In genomic region chr4:3661989-3662388, GRCh38 we compare ENCODE assay signal across 21 cellular contexts.
"Had no signal": no experiment of that assay in that cellular context is flagged by ENCODE, and none has a peak within 500 bp of the region (broad histone marks: within the 10 kb centered on the region; RNA-seq: fewer than 3 reads in every experiment).

No MANE protein-coding gene starts in this region.

- DNase-seq: activated B cell treated with CpG ODN at 0.5 μM for 24 hours; activated CD4-positive, alpha-beta T cell treated with anti-CD3 and anti-CD28 coated beads for 1 hour; activated CD4-positive, alpha-beta T cell treated with anti-CD3 and anti-CD28 coated beads, Interleukin-2, amount 10 ng/mL, durations not matched to agents 24 days and 14 days; activated CD4-positive, alpha-beta T cell treated with anti-CD3 and anti-CD28 coated beads, Interleukin-2, amount 50 U/mL, for 48 hours; activated CD8-positive, alpha-beta memory T cell treated with anti-CD3 and anti-CD28 coated beads, Interleukin-2, amount 10 ng/mL, durations not matched to agents 7 days and 5 days; activated effector memory CD4-positive, alpha-beta T cell treated with Interleukin-2 at 50 U/mL for 16 hours; activated naive CD4-positive, alpha-beta T cell; activated T-cell treated with anti-CD3 and anti-CD28 coated beads, Interleukin-2, amount 50 U/mL, for 24 hours; aorta; caudate nucleus; colonic mucosa; NCI-H1092; NCI-H1930; NCI-H226; NCI-H526 treated with DMSO at 0.1 percent for 48 hours; NCI-H82; PC-3; SIG-M5; T-helper 17 cell; T-helper 9 cell had no signal

- H3K4me3 ChIP-seq: breast epithelium, colonic mucosa had no signal

- H3K27me3 ChIP-seq: colonic mucosa had no signal

- H3K36me3 ChIP-seq: breast epithelium, colonic mucosa had no signal

- ATAC-seq: activated CD8-positive, alpha-beta memory T cell treated with anti-CD3 and anti-CD28 coated beads, Interleukin-2, amount 10 ng/mL, durations not matched to agents 7 days and 5 days; PC-3; T-helper 17 cell had no signal
